Comparison of ENCODE assay signal across 1 cellular context in genomic region chr1:59393211-59394180, GRCh38.
TF ChIP-seq lines count a peak whose summit lies in the region.

No MANE protein-coding gene starts in this region.

TF ChIP-seq in HEK293, 187 proteins besides CTCF, POLR2A, EP300 and RAD21 (continued from another document):
- TF ChIP-seq ZNF398 (tag by site-specific recombination; IDR thresholded peaks at IDR 0.05) (peak; percentile 96), PBX3 (CRISPR knock-in tag; IDR thresholded peaks at IDR 0.05) (no peak), ZNF280D (tag by site-specific recombination; IDR thresholded peaks at IDR 0.05) (no peak), ZNF391 (tag by site-specific recombination; IDR thresholded peaks at IDR 0.05; ENCODE audit: borderline replicate concordance, low read depth) (0 out of 2 replicates have a peak, but pooled peaks have one; percentile 38), ZNF324 (tag by site-specific recombination; IDR thresholded peaks at IDR 0.05) (no peak), ZNF629 (tag by site-specific recombination; IDR thresholded peaks at IDR 0.05) (peak; percentile 82), ZNF248 (tag by site-specific recombination; IDR thresholded peaks at IDR 0.05) (no peak), PRDM4 (tag by site-specific recombination; IDR thresholded peaks at IDR 0.05) (peak; percentile 59), PRDM2 (tag by site-specific recombination; IDR thresholded peaks at IDR 0.05; ENCODE audit: borderline replicate concordance) (no peak), EGR2 (tag by site-specific recombination; IDR thresholded peaks at IDR 0.05; ENCODE audit: low read depth) (no peak), ZNF10 (tag by site-specific recombination; IDR thresholded peaks at IDR 0.05) (peak; percentile 56; the same call in 1 of the 2 replicates), ZNF473 (tag by site-specific recombination; IDR thresholded peaks at IDR 0.05) (no peak), ZNF362 (tag by site-specific recombination; IDR thresholded peaks at IDR 0.05) (peak; percentile 95), ZXDB (tag by site-specific recombination; IDR thresholded peaks at IDR 0.05) (peak; percentile 93), HIC1 (tag by site-specific recombination; IDR thresholded peaks at IDR 0.05) (peak; percentile 66), ZNF530 (tag by site-specific recombination; IDR thresholded peaks at IDR 0.05; ENCODE audit: low read depth) (no peak), ZNF202 (tag by site-specific recombination; IDR thresholded peaks at IDR 0.05; ENCODE audit: borderline replicate concordance) (no peak), ZBTB48 (tag by site-specific recombination; IDR thresholded peaks at IDR 0.05) (peak; percentile 76), ZNF239 (tag by site-specific recombination; IDR thresholded peaks at IDR 0.05) (no peak), ZNF510 (tag by site-specific recombination; IDR thresholded peaks at IDR 0.05; ENCODE audit: insufficient replicate concordance) (no peak), ZNF449 (tag by site-specific recombination; IDR thresholded peaks at IDR 0.05) (0 out of 2 replicates have a peak, but pooled peaks have one; percentile 26), GLIS1 (tag by site-specific recombination; IDR thresholded peaks at IDR 0.05) (peak; percentile 50), ZNF513 (tag by site-specific recombination; IDR thresholded peaks at IDR 0.05) (no peak)
